Comparison of ENCODE assay signal across 1 cellular context in the genomic region with DNA sequence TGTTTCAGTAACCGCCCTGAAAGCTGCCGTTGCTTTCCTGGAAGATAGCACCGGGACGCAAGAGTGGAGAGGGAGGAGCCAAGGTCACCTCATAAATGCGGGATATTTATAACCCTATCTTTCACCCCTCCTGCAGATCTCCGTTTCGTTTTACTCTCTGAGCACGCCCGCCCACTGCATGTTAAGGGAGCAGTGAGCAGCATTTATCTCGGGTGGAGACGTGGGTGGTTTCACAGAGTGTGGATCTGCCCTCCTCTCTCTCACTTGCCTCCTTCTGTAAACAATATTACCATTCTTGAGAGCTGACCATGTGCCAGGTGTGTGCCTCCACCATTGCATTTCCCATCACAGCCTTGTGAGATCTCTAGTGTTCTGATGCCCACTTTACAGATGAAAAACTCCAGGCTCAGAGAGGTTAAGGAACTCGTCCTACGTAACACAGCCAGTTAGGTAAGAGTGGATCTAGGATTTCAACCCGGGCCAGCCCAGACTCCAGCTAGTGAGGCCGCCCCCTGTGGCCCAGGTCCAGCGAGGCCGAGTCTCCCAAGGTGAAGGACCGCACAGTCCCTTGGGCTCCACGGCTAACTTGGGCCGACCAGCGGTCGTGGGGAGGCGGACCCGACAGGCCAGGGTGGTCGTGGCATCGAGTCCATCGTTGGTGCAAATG.
A peak's percentile ranks its signal among the peaks of the same experiment; 100 is the strongest.
TF ChIP-seq lines count a peak whose summit lies in the region.

No MANE protein-coding gene starts in this region.

TF ChIP-seq in K562, 482 proteins besides CTCF, POLR2A, EP300 and RAD21 (continued from another document and continues in another):
- peak; percentile 94 for TF ChIP-seq HMBOX1 (IDR thresholded peaks at IDR 0.05)
- TF ChIP-seq, protein P1, sequence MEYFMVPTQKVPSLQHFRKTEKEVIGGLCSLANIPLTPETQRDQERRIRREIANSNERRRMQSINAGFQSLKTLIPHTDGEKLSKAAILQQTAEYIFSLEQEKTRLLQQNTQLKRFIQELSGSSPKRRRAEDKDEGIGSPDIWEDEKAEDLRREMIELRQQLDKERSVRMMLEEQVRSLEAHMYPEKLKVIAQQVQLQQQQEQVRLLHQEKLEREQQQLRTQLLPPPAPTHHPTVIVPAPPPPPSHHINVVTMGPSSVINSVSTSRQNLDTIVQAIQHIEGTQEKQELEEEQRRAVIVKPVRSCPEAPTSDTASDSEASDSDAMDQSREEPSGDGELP (CRISPR knock-in tag; IDR thresholded peaks at IDR 0.05; ENCODE audit: borderline replicate concordance): peak; percentile 24; the same call in 1 of the 2 replicates
- peak; percentile 98 for TF ChIP-seq BRD9 (IDR thresholded peaks at IDR 0.05; ENCODE audit: low read depth, partially characterized antibody)
- no peak for TF ChIP-seq KAT2B (IDR thresholded peaks at IDR 0.05; ENCODE audit: low read depth, low read length)
- no peak for TF ChIP-seq STAG1 (CRISPR knock-in tag; IDR thresholded peaks at IDR 0.05; ENCODE audit: borderline replicate concordance)
- TF ChIP-seq, protein P2, sequence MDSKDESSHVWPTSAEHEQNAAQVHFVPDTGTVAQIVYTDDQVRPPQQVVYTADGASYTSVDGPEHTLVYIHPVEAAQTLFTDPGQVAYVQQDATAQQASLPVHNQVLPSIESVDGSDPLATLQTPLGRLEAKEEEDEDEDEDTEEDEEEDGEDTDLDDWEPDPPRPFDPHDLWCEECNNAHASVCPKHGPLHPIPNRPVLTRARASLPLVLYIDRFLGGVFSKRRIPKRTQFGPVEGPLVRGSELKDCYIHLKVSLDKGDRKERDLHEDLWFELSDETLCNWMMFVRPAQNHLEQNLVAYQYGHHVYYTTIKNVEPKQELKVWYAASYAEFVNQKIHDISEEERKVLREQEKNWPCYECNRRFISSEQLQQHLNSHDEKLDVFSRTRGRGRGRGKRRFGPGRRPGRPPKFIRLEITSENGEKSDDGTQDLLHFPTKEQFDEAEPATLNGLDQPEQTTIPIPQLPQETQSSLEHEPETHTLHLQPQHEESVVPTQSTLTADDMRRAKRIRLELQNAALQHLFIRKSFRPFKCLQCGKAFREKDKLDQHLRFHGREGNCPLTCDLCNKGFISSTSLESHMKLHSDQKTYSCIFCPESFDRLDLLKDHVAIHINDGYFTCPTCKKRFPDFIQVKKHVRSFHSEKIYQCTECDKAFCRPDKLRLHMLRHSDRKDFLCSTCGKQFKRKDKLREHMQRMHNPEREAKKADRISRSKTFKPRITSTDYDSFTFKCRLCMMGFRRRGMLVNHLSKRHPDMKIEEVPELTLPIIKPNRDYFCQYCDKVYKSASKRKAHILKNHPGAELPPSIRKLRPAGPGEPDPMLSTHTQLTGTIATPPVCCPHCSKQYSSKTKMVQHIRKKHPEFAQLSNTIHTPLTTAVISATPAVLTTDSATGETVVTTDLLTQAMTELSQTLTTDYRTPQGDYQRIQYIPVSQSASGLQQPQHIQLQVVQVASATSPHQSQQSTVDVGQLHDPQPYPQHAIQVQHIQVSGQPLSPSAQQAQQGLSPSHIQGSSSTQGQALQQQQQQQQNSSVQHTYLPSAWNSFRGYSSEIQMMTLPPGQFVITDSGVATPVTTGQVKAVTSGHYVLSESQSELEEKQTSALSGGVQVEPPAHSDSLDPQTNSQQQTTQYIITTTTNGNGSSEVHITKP (IDR thresholded peaks at IDR 0.05; ENCODE audit: partially characterized antibody): peak; percentile 83
- TF ChIP-seq SAP30 (IDR thresholded peaks at IDR 0.05; ENCODE audit: borderline replicate concordance, insufficient read depth, low read depth, low read length, poor library complexity, severe bottlenecking): peak; percentile 44
- TF ChIP-seq BRF1 (IDR thresholded peaks at IDR 0.05; ENCODE audit: borderline replicate concordance, extremely low read depth, insufficient read length): no peak
- peak; percentile 30 for TF ChIP-seq CCNT2 (IDR thresholded peaks at IDR 0.05; ENCODE audit: borderline replicate concordance, extremely low read depth, insufficient read length, low read depth, low read length)
- TF ChIP-seq ETS1 (conservative IDR thresholded peaks at IDR 0.05; ENCODE audit: control insufficient read depth, low read depth, low read length): no peak
- peak; percentile 98 for TF ChIP-seq HDGF (IDR thresholded peaks at IDR 0.05)
- no peak for TF ChIP-seq ZNF143 (CRISPR knock-in tag; IDR thresholded peaks at IDR 0.05)
- 0 out of 2 replicates have a peak, but pooled peaks have one; percentile 49 for TF ChIP-seq TRIM28 (IDR thresholded peaks at IDR 0.05)
- 0 out of 2 replicates have a peak, but pooled peaks have one; percentile 37 for TF ChIP-seq STAT6 (CRISPR knock-in tag; IDR thresholded peaks at IDR 0.05)
- no peak for TF ChIP-seq ATF1 (CRISPR knock-in tag; IDR thresholded peaks at IDR 0.05)
- peak; percentile 79 for TF ChIP-seq ATF1 (tag; IDR thresholded peaks at IDR 0.05)
- TF ChIP-seq ZFP30 (CRISPR knock-in tag; IDR thresholded peaks at IDR 0.05; ENCODE audit: borderline replicate concordance): no peak
- peak; percentile 87 for TF ChIP-seq TARDBP (IDR thresholded peaks at IDR 0.05)
- TF ChIP-seq, protein P3, sequence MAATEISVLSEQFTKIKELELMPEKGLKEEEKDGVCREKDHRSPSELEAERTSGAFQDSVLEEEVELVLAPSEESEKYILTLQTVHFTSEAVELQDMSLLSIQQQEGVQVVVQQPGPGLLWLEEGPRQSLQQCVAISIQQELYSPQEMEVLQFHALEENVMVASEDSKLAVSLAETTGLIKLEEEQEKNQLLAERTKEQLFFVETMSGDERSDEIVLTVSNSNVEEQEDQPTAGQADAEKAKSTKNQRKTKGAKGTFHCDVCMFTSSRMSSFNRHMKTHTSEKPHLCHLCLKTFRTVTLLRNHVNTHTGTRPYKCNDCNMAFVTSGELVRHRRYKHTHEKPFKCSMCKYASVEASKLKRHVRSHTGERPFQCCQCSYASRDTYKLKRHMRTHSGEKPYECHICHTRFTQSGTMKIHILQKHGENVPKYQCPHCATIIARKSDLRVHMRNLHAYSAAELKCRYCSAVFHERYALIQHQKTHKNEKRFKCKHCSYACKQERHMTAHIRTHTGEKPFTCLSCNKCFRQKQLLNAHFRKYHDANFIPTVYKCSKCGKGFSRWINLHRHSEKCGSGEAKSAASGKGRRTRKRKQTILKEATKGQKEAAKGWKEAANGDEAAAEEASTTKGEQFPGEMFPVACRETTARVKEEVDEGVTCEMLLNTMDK (IDR thresholded peaks at IDR 0.05; ENCODE audit: borderline replicate concordance, insufficient read depth, low read depth, low read length, poor library complexity, severe bottlenecking): peak; percentile 71
- TF ChIP-seq, protein P4, sequence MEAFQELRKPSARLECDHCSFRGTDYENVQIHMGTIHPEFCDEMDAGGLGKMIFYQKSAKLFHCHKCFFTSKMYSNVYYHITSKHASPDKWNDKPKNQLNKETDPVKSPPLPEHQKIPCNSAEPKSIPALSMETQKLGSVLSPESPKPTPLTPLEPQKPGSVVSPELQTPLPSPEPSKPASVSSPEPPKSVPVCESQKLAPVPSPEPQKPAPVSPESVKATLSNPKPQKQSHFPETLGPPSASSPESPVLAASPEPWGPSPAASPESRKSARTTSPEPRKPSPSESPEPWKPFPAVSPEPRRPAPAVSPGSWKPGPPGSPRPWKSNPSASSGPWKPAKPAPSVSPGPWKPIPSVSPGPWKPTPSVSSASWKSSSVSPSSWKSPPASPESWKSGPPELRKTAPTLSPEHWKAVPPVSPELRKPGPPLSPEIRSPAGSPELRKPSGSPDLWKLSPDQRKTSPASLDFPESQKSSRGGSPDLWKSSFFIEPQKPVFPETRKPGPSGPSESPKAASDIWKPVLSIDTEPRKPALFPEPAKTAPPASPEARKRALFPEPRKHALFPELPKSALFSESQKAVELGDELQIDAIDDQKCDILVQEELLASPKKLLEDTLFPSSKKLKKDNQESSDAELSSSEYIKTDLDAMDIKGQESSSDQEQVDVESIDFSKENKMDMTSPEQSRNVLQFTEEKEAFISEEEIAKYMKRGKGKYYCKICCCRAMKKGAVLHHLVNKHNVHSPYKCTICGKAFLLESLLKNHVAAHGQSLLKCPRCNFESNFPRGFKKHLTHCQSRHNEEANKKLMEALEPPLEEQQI (IDR thresholded peaks at IDR 0.05): 0 out of 2 replicates have a peak, but pooled peaks have one; percentile 29
- no peak for TF ChIP-seq ZNF740 (CRISPR knock-in tag; IDR thresholded peaks at IDR 0.05)
- TF ChIP-seq ZNF740 (tag; IDR thresholded peaks at IDR 0.05): 0 out of 4 replicates have a peak, but pooled peaks have one; percentile 14 to 23
- peak; percentile 98 for TF ChIP-seq ZFP36 (IDR thresholded peaks at IDR 0.05; ENCODE audit: low read depth, low read length, partially characterized antibody)
- peak; percentile 48; the same call in 1 of the 2 replicates for TF ChIP-seq CREB3L1 (IDR thresholded peaks at IDR 0.05; ENCODE audit: borderline replicate concordance, low read depth)
- TF ChIP-seq, protein P5, sequence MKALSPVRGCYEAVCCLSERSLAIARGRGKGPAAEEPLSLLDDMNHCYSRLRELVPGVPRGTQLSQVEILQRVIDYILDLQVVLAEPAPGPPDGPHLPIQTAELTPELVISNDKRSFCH (CRISPR knock-in tag; IDR thresholded peaks at IDR 0.05): no peak
- TF ChIP-seq, protein P5 (tag; IDR thresholded peaks at IDR 0.05): peak; percentile 77; the same call in 1 of the 2 replicates
- TF ChIP-seq RBM22 (IDR thresholded peaks at IDR 0.05; ENCODE audit: low read depth, low read length, poor library complexity, severe bottlenecking): no peak
- TF ChIP-seq E2F6 (IDR thresholded peaks at IDR 0.05; ENCODE audit: borderline replicate concordance in 1 of 2, extremely low read depth in 1 of 2, insufficient read depth in 1 of 2, insufficient read length in 1 of 2, low read depth in 1 of 2, low read length in 1 of 2, poor library complexity in 1 of 2, severe bottlenecking in 1 of 2): no peak
- 0 out of 2 replicates have a peak, but pooled peaks have one; percentile 5 for TF ChIP-seq ARID2 (IDR thresholded peaks at IDR 0.05)
- peak; percentile 39 for TF ChIP-seq CREM (IDR thresholded peaks at IDR 0.05; ENCODE audit: low read depth)
- peak; percentile 91 for TF ChIP-seq TBP (optimal IDR thresholded peaks at IDR 0.05; ENCODE audit: low read depth, low read length)
- peak; percentile 56 for TF ChIP-seq ASH1L (IDR thresholded peaks at IDR 0.05; ENCODE audit: borderline replicate concordance, low read depth, partially characterized antibody)
- peak; percentile 42; the same call in 1 of the 2 replicates for TF ChIP-seq KAT7 (CRISPR knock-in tag; IDR thresholded peaks at IDR 0.05; ENCODE audit: borderline replicate concordance)
- no peak; the same call in 1 of the 2 replicates for TF ChIP-seq NR2C1 (IDR thresholded peaks at IDR 0.05)
- 0 out of 2 replicates have a peak, but pooled peaks have one; percentile 18 for TF ChIP-seq NR2C1 (tag; IDR thresholded peaks at IDR 0.05)
- TF ChIP-seq ZBED1 (IDR thresholded peaks at IDR 0.05): 0 out of 2 replicates have a peak, but pooled peaks have one; percentile 27
